In genomic region chr11:111765320-111765983, GRCh38 we compare ENCODE assay signal across 8 cellular contexts. TPM values are rescaled to one million over a fixed set of nuclear protein-coding genes. Genes with fewer than 3 reads are reported as not detected.
DNase-seq lines count a peak whose midpoint lies in the region; FAIRE-seq and TF ChIP-seq lines count a peak whose summit lies in the region.

No MANE protein-coding gene starts in this region.

- no peak overlapping the region for H2BK120ac ChIP-seq in mesendoderm (ENCODE audit: low read depth, low read length)

- H4K8ac ChIP-seq in mesendoderm (ENCODE audit: low read depth, low read length): no peak overlapping the region

- H3K27me3 ChIP-seq in ectodermal cell (ENCODE audit: control insufficient read depth, insufficient read depth, low read length, poor library complexity, severe bottlenecking): no peaks in the 10 kb centered on the region
- no peaks in the 10 kb centered on the region for H3K27me3 ChIP-seq in mesendoderm (ENCODE audit: insufficient read depth, low read length, poor library complexity)

- H3K36me3 ChIP-seq in ectodermal cell (ENCODE audit: control insufficient read depth, insufficient read depth, low read length): peaks cover 9% of the 10 kb centered on the region
- no peaks in the 10 kb centered on the region for H3K36me3 ChIP-seq in mesendoderm (ENCODE audit: control insufficient read depth, insufficient read depth, low read length)

- no peak for TF ChIP-seq CTCF in HFF-Myc (IDR thresholded peaks at IDR 0.05; ENCODE audit: low read depth, low read length, missing control alignments)

- H4K5ac ChIP-seq in mesendoderm (ENCODE audit: low read length): no peak overlapping the region

- no peak overlapping the region for H2BK15ac ChIP-seq in mesendoderm (replicated peaks; ENCODE audit: low read depth)

- peak overlapping the region; percentile 98 for H3K56ac ChIP-seq in mesendoderm (ENCODE audit: low read length)

- WGBS in ectodermal cell, 2 experiments: 3 to 4% methylated on average over 28 of the region's 28 CpGs
- no CpG with 5 or more reads among the region's 28 CpGs for WGBS in mesendoderm (ENCODE audit: extremely low coverage, insufficient coverage, low lambda C conversion rate)

- peak overlapping the region; percentile 53 for H3K18ac ChIP-seq in mesendoderm (ENCODE audit: low read length)

- H3K4me1 ChIP-seq in ectodermal cell (ENCODE audit: control insufficient read depth, insufficient read depth, low read length) (peaks cover 12% of the 10 kb centered on the region), mesendoderm (ENCODE audit: control insufficient read depth, low read depth, low read length) (peaks cover 2% of the 10 kb centered on the region)

- H3K9ac ChIP-seq in mesendoderm (ENCODE audit: low read length): peak overlapping the region; percentile 95

- no peaks in the 10 kb centered on the region for H3K9me3 ChIP-seq in ectodermal cell (ENCODE audit: control insufficient read depth, low read length)

- FAIRE-seq in RCC 7860 (lab: Jason Lieb, UNC) (no peak), H54 (lab: Jason Lieb, UNC) (no peak)

- H3K4me3 ChIP-seq in HFF-Myc (replicated peaks; ENCODE audit: low read depth, low read length) (peak overlapping the region; percentile 88), ectodermal cell (ENCODE audit: insufficient read depth, low read depth, low read length) (peak overlapping the region; percentile 91), mesendoderm (ENCODE audit: low read length) (peak overlapping the region; percentile 97)

- peak overlapping the region; percentile 17 for H3K4ac ChIP-seq in mesendoderm (ENCODE audit: low read depth, low read length)

- no peak overlapping the region for H2BK5ac ChIP-seq in mesendoderm (ENCODE audit: low read length)

- H3K27ac ChIP-seq in ectodermal cell (ENCODE audit: insufficient read depth, low read depth, low read length, poor library complexity, severe bottlenecking) (no peak overlapping the region), mesendoderm (ENCODE audit: low read depth, low read length) (peak overlapping the region; percentile 94)

- TF ChIP-seq POLR2A in H54 (IDR thresholded peaks at IDR 0.05; ENCODE audit: low read depth, low read length): no peak

- H3K79me2 ChIP-seq in mesendoderm (ENCODE audit: control insufficient read depth, insufficient read depth, low read length): no peaks in the 10 kb centered on the region

- peaks cover 3% of the 10 kb centered on the region for H3K79me1 ChIP-seq in mesendoderm (ENCODE audit: low read length)

- H2AK5ac ChIP-seq in mesendoderm (ENCODE audit: low read length): no peak overlapping the region

- no peak overlapping the region for H3K23ac ChIP-seq in mesendoderm (ENCODE audit: low read length)

- peak overlapping the region; percentile 68 for H3K4me2 ChIP-seq in mesendoderm (ENCODE audit: low read length)

- DNase-seq in NCI-H345 (lab: John Stamatoyannopoulos, UW) (peak; percentile 25), NCI-H345 treated with DMSO at 0.1 percent for 48 hours (lab: John Stamatoyannopoulos, UW; ENCODE audit: unreplicated experiment) (no peak), HFF-Myc (ENCODE audit: extremely low read depth, low read depth) (no peak), NCI-H69 (lab: John Stamatoyannopoulos, UW) (peak; percentile 19), mesendoderm (no peak), RCC 7860 (ENCODE audit: low spot score) (no peak), H54 (ENCODE audit: insufficient read length, low spot score) (no peak)

RNA-seq across cellular contexts. Expression of gene PPP2R1B, which starts 0.7 kb away (rescaled TPM):
- 65.0 TPM for polyA plus RNA-seq in ectodermal cell (2013, experiment 1 of 4)
- 65.5 TPM for polyA plus RNA-seq in ectodermal cell (2013, experiment 2 of 4)
- polyA plus RNA-seq in ectodermal cell (2013, experiment 3 of 4): 42.3 TPM
- polyA plus RNA-seq in ectodermal cell (2013, experiment 4 of 4): 44.3 TPM
- polyA plus RNA-seq in mesendoderm (2013, experiment 1 of 2): 44.6 TPM
- 45.3 TPM for polyA plus RNA-seq in mesendoderm (2013, experiment 2 of 2)

Comparison
In these comparisons a context has a peak if more than half of its experiments do, and no peak if none do; other contexts are left out.
1. DNase-seq: peak in NCI-H345 (single experiment) and NCI-H69 (single experiment); none in NCI-H345 treated with DMSO at 0.1 percent for 48 hours (single experiment), HFF-Myc (single experiment), mesendoderm (single experiment), RCC 7860 (single experiment) and H54 (single experiment).
2. Peak in every context shown above with its lines, with median percentiles within 50 percentile points of each other: H3K4me3 ChIP-seq.